1 cellular context compared by ENCODE assay signal in genomic region chr9:87080512-87081225, GRCh38.
TF ChIP-seq lines count a peak whose summit lies in the region.

No MANE protein-coding gene starts in this region.

TF ChIP-seq in SK-N-SH treated with all-trans-retinoic acid at 6 μM for 48 hours, 23 proteins besides CTCF, POLR2A, EP300 and RAD21 (continued from another document):
- TF ChIP-seq TSHZ2 (CRISPR knock-in tag; IDR thresholded peaks at IDR 0.05) (peak; percentile 89), OSR1 (CRISPR knock-in tag; IDR thresholded peaks at IDR 0.05) (no peak), ZNF70 (CRISPR knock-in tag; IDR thresholded peaks at IDR 0.05) (no peak), PATZ1 (CRISPR knock-in tag; IDR thresholded peaks at IDR 0.05; ENCODE audit: borderline replicate concordance) (peak; percentile 94)
